Comparison of ENCODE assay signal across 9 cellular contexts in the genomic region with DNA sequence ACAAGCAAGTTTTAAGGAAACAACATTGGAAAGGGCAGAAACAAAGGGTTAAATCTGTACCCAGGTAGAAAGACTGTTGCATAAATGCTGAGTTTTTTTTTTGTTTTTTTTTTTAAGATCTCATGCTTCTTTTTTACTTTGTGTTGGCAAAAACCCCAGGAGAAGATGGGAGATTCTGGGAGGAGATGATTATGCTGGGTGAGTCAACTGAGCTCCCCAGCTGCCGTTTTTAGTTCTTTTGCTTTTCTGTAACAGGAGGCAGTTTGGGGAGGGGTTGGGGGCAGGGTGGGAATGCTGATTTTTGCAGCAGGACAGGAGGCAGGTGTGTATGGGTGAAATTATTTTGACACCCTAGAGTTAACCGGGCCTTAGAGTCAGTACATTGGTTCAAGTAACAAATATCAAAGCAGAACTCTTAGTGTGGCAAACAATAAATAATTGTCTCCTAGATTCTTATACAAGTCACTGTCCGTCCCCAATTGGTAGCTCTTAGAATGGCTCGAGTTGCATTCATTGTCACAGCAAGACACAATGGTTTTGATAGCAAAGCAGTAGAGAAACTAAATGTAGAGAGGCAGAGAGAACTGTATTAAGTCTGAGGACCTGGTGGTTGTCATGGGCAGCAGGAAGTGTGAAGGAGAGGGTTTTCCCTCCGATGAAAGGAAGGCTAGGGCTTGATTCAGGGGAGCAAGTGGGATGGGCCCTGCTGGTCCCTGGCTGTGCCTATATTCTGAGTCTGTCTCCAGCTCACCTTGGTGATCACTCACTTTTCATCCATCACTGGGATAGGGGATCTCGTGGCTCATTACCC. TPM values are rescaled to one million over a fixed set of nuclear protein-coding genes. Genes with fewer than 3 reads are reported as not detected.
DNase-seq lines count a peak whose midpoint lies in the region; ATAC-seq lines count a peak whose summit lies in the region.
"Had no signal": no experiment of that assay in that cellular context is flagged by ENCODE, and none has a peak within 500 bp of the region (broad histone marks: within the 10 kb centered on the region; RNA-seq: fewer than 3 reads in every experiment).

No MANE protein-coding gene starts in this region.

- H3K4me1 Mint-ChIP-seq in IgD-negative memory B cell: peaks cover 30 to 43% (median 33%) of the 10 kb centered on the region in 3 donors
- H3K4me1 Mint-ChIP-seq in central memory CD8-positive, alpha-beta T cell: peaks cover 57% of the 10 kb centered on the region

- H3K4me3 Mint-ChIP-seq in IgD-negative memory B cell: peak overlapping the region in 1 of 4 donors; percentile 20
- H3K4me3 Mint-ChIP-seq in central memory CD8-positive, alpha-beta T cell: peak overlapping the region; percentile 11

- H3K9ac ChIP-seq in BLaER1 treated with 17β-estradiol and CSF1 and Interleukin-3, amounts not matched to agents 10 nM and 100 nM: peak overlapping the region in 2 of 11 experiments; percentile 23 to 51; a peak in 2 of 22 replicates
- H3K9ac ChIP-seq in mucosa of stomach (ENCODE audit: low read length): peak overlapping the region; percentile 13

- peaks cover 1% of the 10 kb centered on the region for H3K36me3 Mint-ChIP-seq in IgD-negative memory B cell
- peaks cover 6% of the 10 kb centered on the region for H3K36me3 Mint-ChIP-seq in central memory CD8-positive, alpha-beta T cell (ENCODE audit: insufficient read depth)

- H3K27me3 Mint-ChIP-seq in IgD-negative memory B cell: no peaks in the 10 kb centered on the region
- H3K27me3 Mint-ChIP-seq in central memory CD8-positive, alpha-beta T cell: no peaks in the 10 kb centered on the region

- H3K4me1 ChIP-seq in BLaER1 treated with 17β-estradiol and CSF1 and Interleukin-3, amounts not matched to agents 10 nM and 100 nM: peaks cover 40 to 92% (median 64%) of the 10 kb centered on the region in 10 experiments
- peaks cover 43% of the 10 kb centered on the region for H3K4me1 ChIP-seq in mucosa of stomach (ENCODE audit: control insufficient read depth, insufficient read depth, low read length)

- H3K4me2 ChIP-seq in BLaER1 treated with 17β-estradiol and CSF1 and Interleukin-3, amounts not matched to agents 10 nM and 100 nM: peak overlapping the region in 9 of 11 experiments; percentile 3 to 83 (median 65); a peak in 14 of 22 replicates

- no peaks in the 10 kb centered on the region for H3K9me3 Mint-ChIP-seq in IgD-negative memory B cell
- H3K9me3 Mint-ChIP-seq in central memory CD8-positive, alpha-beta T cell: no peaks in the 10 kb centered on the region

- H3K27me3 ChIP-seq in BLaER1 treated with 17β-estradiol and CSF1 and Interleukin-3, amounts not matched to agents 10 nM and 100 nM: no peaks in the 10 kb centered on the region
- no peaks in the 10 kb centered on the region for H3K27me3 ChIP-seq in mucosa of stomach (ENCODE audit: control insufficient read depth, insufficient read depth, low read length)
- H3K27me3 ChIP-seq: Peyer's patch had no signal

- peaks cover 97 to 100% (median 100%) of the 10 kb centered on the region in 11 experiments for H4K20me1 ChIP-seq in BLaER1 treated with 17β-estradiol and CSF1 and Interleukin-3, amounts not matched to agents 10 nM and 100 nM

- no peak for DNase-seq in central memory CD8-positive, alpha-beta T cell (ENCODE audit: low spot score in 2 of 2)
- DNase-seq in NCI-H2107 (lab: John Stamatoyannopoulos, UW): no peak
- DNase-seq in NCI-H1417 (lab: John Stamatoyannopoulos, UW): no peak
- DNase-seq: Peyer's patch had no signal

- H3K4me3 ChIP-seq in BLaER1 treated with 17β-estradiol and CSF1 and Interleukin-3, amounts not matched to agents 10 nM and 100 nM: no peak overlapping the region
- H3K4me3 ChIP-seq in mucosa of stomach (ENCODE audit: low read length): no peak overlapping the region
- H3K4me3 ChIP-seq: Peyer's patch had no signal

- no peak overlapping the region for H3K27ac ChIP-seq in BLaER1 treated with 17β-estradiol and CSF1 and Interleukin-3, amounts not matched to agents 10 nM and 100 nM

- no peaks in the 10 kb centered on the region for H3K9me3 ChIP-seq in BLaER1 treated with 17β-estradiol and CSF1 and Interleukin-3, amounts not matched to agents 10 nM and 100 nM (replicated peaks in 1 of 11)
- no peaks in the 10 kb centered on the region for H3K9me3 ChIP-seq in mucosa of stomach (ENCODE audit: control insufficient read depth, low read length)
- H3K9me3 ChIP-seq: Peyer's patch had no signal

- H3K27ac Mint-ChIP-seq in IgD-negative memory B cell: peak overlapping the region in 2 of 3 donors; percentile 42 to 64
- H3K27ac Mint-ChIP-seq in central memory CD8-positive, alpha-beta T cell (ENCODE audit: low read depth): no peak overlapping the region

- peaks cover 14 to 75% (median 47%) of the 10 kb centered on the region in 11 experiments for H3K36me3 ChIP-seq in BLaER1 treated with 17β-estradiol and CSF1 and Interleukin-3, amounts not matched to agents 10 nM and 100 nM
- H3K36me3 ChIP-seq in mucosa of stomach (ENCODE audit: control insufficient read depth, insufficient read depth, low read length): no peaks in the 10 kb centered on the region

- ATAC-seq in central memory CD8-positive, alpha-beta T cell (replicated peaks; ENCODE audit: extremely low read depth, poor library complexity, severe bottlenecking): no peak
- ATAC-seq in GM21737 (IDR thresholded peaks at IDR 0.05; ENCODE audit: unreplicated experiment): no peak
- no peak for ATAC-seq in GM19455 (IDR thresholded peaks at IDR 0.05; ENCODE audit: unreplicated experiment)

RNA-seq across cellular contexts. Expression of gene RCOR2, which starts 36.7 kb away (rescaled TPM):
- not detected for polyA plus RNA-seq in IgD-negative memory B cell

RNA-seq across cellular contexts. Expression of gene MARK2, which starts 41.3 kb away (rescaled TPM):
- 50.8 TPM for polyA plus RNA-seq in IgD-negative memory B cell

RNA-seq across cellular contexts. Expression of gene NAA40, which starts 58.6 kb away (rescaled TPM):
- polyA plus RNA-seq in IgD-negative memory B cell: 13.9 TPM
